1 cellular context compared by ENCODE assay signal in the genomic region with DNA sequence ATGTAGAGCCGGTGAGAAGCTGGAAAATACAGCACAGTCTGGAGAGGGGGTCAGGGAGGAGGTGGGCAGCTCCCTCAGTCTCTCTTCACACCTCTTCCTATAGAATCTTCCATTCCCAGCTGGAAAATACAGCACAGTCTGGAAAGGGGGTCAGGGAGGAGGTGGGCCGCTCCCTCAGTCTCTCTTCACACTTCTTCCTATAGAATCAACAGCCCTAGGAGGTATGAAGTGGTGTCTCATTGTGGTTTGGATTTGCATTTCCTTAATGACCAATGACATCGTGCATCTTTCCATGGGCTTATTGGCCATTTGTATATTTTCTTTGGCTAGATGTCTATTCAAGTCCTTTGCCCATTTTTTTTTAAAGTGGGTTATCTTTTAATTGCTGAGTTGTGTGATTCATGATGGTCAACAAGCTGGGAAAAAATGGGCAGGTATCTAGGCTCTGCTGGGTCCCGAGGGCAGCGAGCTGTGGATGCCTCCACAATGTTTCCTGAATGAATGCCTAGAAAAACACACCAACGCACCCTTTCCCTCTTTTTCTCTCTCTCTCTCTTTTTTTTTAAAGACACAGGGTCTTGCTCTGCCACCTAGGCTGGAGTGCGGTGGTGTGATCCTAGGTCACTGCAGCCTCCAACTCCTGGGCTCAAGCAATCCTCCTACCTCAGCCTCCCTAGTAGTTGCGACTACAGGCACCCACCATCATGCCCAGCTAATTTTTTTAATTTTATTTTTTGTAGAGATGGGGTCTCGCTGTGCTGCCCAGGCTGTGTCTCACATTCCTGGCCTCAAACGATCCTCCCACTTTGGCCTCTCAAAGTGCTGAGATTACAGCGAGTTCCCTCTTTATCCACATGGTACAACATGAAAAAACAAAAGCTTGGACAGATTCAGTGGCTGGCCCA.
TF ChIP-seq lines count a peak whose summit lies in the region.

No MANE protein-coding gene starts in this region.

TF ChIP-seq in H1, 55 proteins besides CTCF, POLR2A, EP300 and RAD21:
- TF ChIP-seq FOSL1 (IDR thresholded peaks at IDR 0.05; ENCODE audit: insufficient read depth, low read depth, low read length) (no peak), TCF12 (IDR thresholded peaks at IDR 0.05; ENCODE audit: low read depth, low read length) (no peak), TAF7 (optimal IDR thresholded peaks at IDR 0.05; ENCODE audit: borderline replicate concordance, low read depth, low read length) (no peak), SP2 (IDR thresholded peaks at IDR 0.05; ENCODE audit: low read length) (no peak), CBX5 (IDR thresholded peaks at IDR 0.05; ENCODE audit: low read depth, low read length) (no peak), HDAC2 (IDR thresholded peaks at IDR 0.05; ENCODE audit: borderline replicate concordance in 1 of 2, low read depth in 2 of 2, low read length in 2 of 2) (no peak), ASH2L (IDR thresholded peaks at IDR 0.05; ENCODE audit: low read length) (no peak)
- TF ChIP-seq, protein P1, sequence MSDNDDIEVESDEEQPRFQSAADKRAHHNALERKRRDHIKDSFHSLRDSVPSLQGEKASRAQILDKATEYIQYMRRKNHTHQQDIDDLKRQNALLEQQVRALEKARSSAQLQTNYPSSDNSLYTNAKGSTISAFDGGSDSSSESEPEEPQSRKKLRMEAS (IDR thresholded peaks at IDR 0.05) = no peak
TF ChIP-seq in H1: peak in this region for 0.
